ENCODE assay signal across 10 cellular contexts in genomic region chr1:11073398-11073797, GRCh38. TPM values are rescaled to one million over a fixed set of nuclear protein-coding genes. Genes with fewer than 3 reads are reported as not detected.
A peak's percentile ranks its signal among the peaks of the same experiment; 100 is the strongest.
DNase-seq lines count a peak whose midpoint lies in the region; ATAC-seq, FAIRE-seq and TF ChIP-seq lines count a peak whose summit lies in the region.
"Not testable (repeated sequence)": the region's sequence is repeated elsewhere in the genome, so short reads cannot be mapped to it uniquely, and the experiment has no call there.
"Had no signal": no experiment of that assay in that cellular context is flagged by ENCODE, and none has a peak within 500 bp of the region (broad histone marks: within the 10 kb centered on the region; RNA-seq: fewer than 3 reads in every experiment).

No MANE protein-coding gene starts in this region.

- intact Hi-C loops in GM12878 (cut with micrococcal nuclease; ENCODE audit: unreplicated experiment): not testable (repeated sequence)

- POLR2A ChIA-PET in GM12878 (lab: Charles Lee): interaction anchor here (0.6 kb wide), 1 partner anchor 87 kb away, joined by 3 read pairs; no protein-coding TSS in a partner anchor

- not testable (repeated sequence) for FAIRE-seq in GM12878 (lab: Jason Lieb, UNC)

- not testable (repeated sequence) for TF ChIP-seq CTCF in C4-2B (conservative IDR thresholded peaks at IDR 0.05); GM12865 (IDR thresholded peaks at IDR 0.05; ENCODE audit: insufficient read depth, low read depth, low read length, missing control alignments); VCaP (conservative IDR thresholded peaks at IDR 0.05); GM12878 (IDR thresholded peaks at IDR 0.05 in 2 of 3, conservative IDR thresholded peaks at IDR 0.05 in 1 of 3; ENCODE audit: control insufficient read depth in 2 of 3, extremely low read depth in 1 of 3, insufficient read depth in 1 of 3, low read depth in 3 of 3, low read length in 3 of 3)

- H3K79me2 ChIP-seq in GM12878 (ENCODE audit: control insufficient read depth, insufficient read depth, low read length): not testable (repeated sequence)

- in situ Hi-C loops in GM12878 (cut with MboI): not testable (repeated sequence)

- H3K4me3 Mint-ChIP-seq in activated T-cell treated with anti-CD3 and anti-CD28 coated beads, Interleukin-2, amount 50 U/mL, for 24 hours; stimulated activated effector memory CD8-positive, alpha-beta T cell treated with anti-CD3 and anti-CD28 coated beads, Interleukin-12 subunit alpha, Interleukin-12 subunit beta, amount 100 ng/mL, for 72 hours: not testable (repeated sequence)

- not testable (repeated sequence) for H3K9me3 Mint-ChIP-seq in activated T-cell treated with anti-CD3 and anti-CD28 coated beads, Interleukin-2, amount 50 U/mL, for 24 hours; stimulated activated effector memory CD8-positive, alpha-beta T cell treated with anti-CD3 and anti-CD28 coated beads, Interleukin-12 subunit alpha, Interleukin-12 subunit beta, amount 100 ng/mL, for 72 hours

- H3K27me3 ChIP-seq in GM12878 (replicated peaks in 1 of 2; ENCODE audit: control insufficient read depth in 2 of 2, insufficient read depth in 2 of 2, low read length in 1 of 2): not testable (repeated sequence)

- not testable (repeated sequence) for H3K9me3 ChIP-seq in GM12878 (replicated peaks; ENCODE audit: control insufficient read depth, insufficient read depth, low read length)

- DNase-seq in GM12865 (ENCODE audit: low read depth): peak; percentile 66
- DNase-seq in activated T-cell treated with anti-CD3 and anti-CD28 coated beads, Interleukin-2, amount 50 U/mL, for 24 hours; GM12878 (ENCODE audit: low read depth, low spot score); stimulated activated effector memory CD8-positive, alpha-beta T cell treated with anti-CD3 and anti-CD28 coated beads, Interleukin-12 subunit alpha, Interleukin-12 subunit beta, amount 100 ng/mL, for 72 hours (ENCODE audit: low spot score in 2 of 2): not testable (repeated sequence)

- peaks cover 32 to 35% of the 10 kb centered on the region in 2 experiments for H3K36me3 ChIP-seq in GM12878 (ENCODE audit: control insufficient read depth in 2 of 2, insufficient read depth in 2 of 2, low read length in 1 of 2)

- H3K4me3 ChIP-seq in GM12865 (ENCODE audit: low read depth, low read length); GM12878: not testable (repeated sequence)

- H3K27ac ChIP-seq in C4-2B (peak overlapping the region; percentile 61), VCaP (peak overlapping the region; percentile 56), GM12878 (ENCODE audit: control insufficient read depth, insufficient read depth) (peak overlapping the region; percentile 62)

- CTCF ChIA-PET in GM12878 (lab: Yijun Ruan, JAX): interaction anchor here (0.9 to 6.3 kb wide), 6 partner anchors 10 to 579 kb away, joined by 3 to 57 read pairs (median 4); no protein-coding TSS in a partner anchor

- not testable (repeated sequence) for TF ChIP-seq EP300 in GM12878 (IDR thresholded peaks at IDR 0.05; ENCODE audit: borderline replicate concordance in 1 of 2, control insufficient read depth in 1 of 2, low read depth in 2 of 2, low read length in 2 of 2)

- not testable (repeated sequence) for BruUV-seq in GM12878 (replicated peaks; lab: Mats Ljungman, UMichigan)

- ATAC-seq in HG02610 (IDR thresholded peaks at IDR 0.05; ENCODE audit: unreplicated experiment): peak; percentile 56
- peak; percentile 90 for ATAC-seq in GM12878
- ATAC-seq in stimulated activated effector memory CD8-positive, alpha-beta T cell treated with anti-CD3 and anti-CD28 coated beads, Interleukin-12 subunit alpha, Interleukin-12 subunit beta, amount 100 ng/mL, for 72 hours: peak; percentile 76

- peaks cover 94% of the 10 kb centered on the region for H3K36me3 Mint-ChIP-seq in activated T-cell treated with anti-CD3 and anti-CD28 coated beads, Interleukin-2, amount 50 U/mL, for 24 hours (ENCODE audit: low read depth)
- H3K36me3 Mint-ChIP-seq in stimulated activated effector memory CD8-positive, alpha-beta T cell treated with anti-CD3 and anti-CD28 coated beads, Interleukin-12 subunit alpha, Interleukin-12 subunit beta, amount 100 ng/mL, for 72 hours: peaks cover 100% of the 10 kb centered on the region

- not testable (repeated sequence) for H4K20me1 ChIP-seq in GM12878 (ENCODE audit: control insufficient read depth, insufficient read depth)

- not testable (repeated sequence) for TF ChIP-seq POLR2A in GM12878 (IDR thresholded peaks at IDR 0.05; ENCODE audit: low read depth, low read length)

- WGBS in GM12878 (ENCODE audit: insufficient coverage, insufficient replicate concordance, low lambda C conversion rate, missing lambda C conversion rate): 5% methylated on average over 7 of the region's 7 CpGs

- SMC1A ChIA-PET in GM12878 (lab: Charles Lee; ENCODE audit: uncharacterized antibody, unreplicated experiment): interaction anchor here (0.7 to 2.7 kb wide), 4 partner anchors 13 to 35 kb away, joined by 3 to 35 read pairs (median 8); partner anchors contain the start of gene EXOSC10

- RAD21 ChIA-PET in GM12878 (lab: Charles Lee; ENCODE audit: unreplicated experiment): interaction anchor here (4.6 kb wide), 1 partner anchor 36 kb away, joined by 52 read pairs; no protein-coding TSS in a partner anchor

- peak overlapping the region; percentile 44 for H3K27ac Mint-ChIP-seq in activated T-cell treated with anti-CD3 and anti-CD28 coated beads, Interleukin-2, amount 50 U/mL, for 24 hours
- H3K27ac Mint-ChIP-seq in stimulated activated effector memory CD8-positive, alpha-beta T cell treated with anti-CD3 and anti-CD28 coated beads, Interleukin-12 subunit alpha, Interleukin-12 subunit beta, amount 100 ng/mL, for 72 hours: peak overlapping the region; percentile 72

- H3K4me2 ChIP-seq in GM12878 (ENCODE audit: control insufficient read depth, insufficient read depth): not testable (repeated sequence)

- not testable (repeated sequence) for TF ChIP-seq RAD21 in GM12878 (IDR thresholded peaks at IDR 0.05; ENCODE audit: insufficient read depth, low read depth, low read length)

- not testable (repeated sequence) for H3K9ac ChIP-seq in GM12878 (ENCODE audit: control insufficient read depth, insufficient read depth, low read length)

- H3K4me1 ChIP-seq in GM12878 (ENCODE audit: control insufficient read depth, insufficient read depth, low read length): peaks cover 13% of the 10 kb centered on the region

- H2AFZ ChIP-seq in GM12878 (ENCODE audit: control insufficient read depth, low read depth, low read length): not testable (repeated sequence)

- peaks cover 17% of the 10 kb centered on the region for H3K4me1 Mint-ChIP-seq in activated T-cell treated with anti-CD3 and anti-CD28 coated beads, Interleukin-2, amount 50 U/mL, for 24 hours (ENCODE audit: low read depth)
- peaks cover 17% of the 10 kb centered on the region for H3K4me1 Mint-ChIP-seq in stimulated activated effector memory CD8-positive, alpha-beta T cell treated with anti-CD3 and anti-CD28 coated beads, Interleukin-12 subunit alpha, Interleukin-12 subunit beta, amount 100 ng/mL, for 72 hours

- H3K27me3 Mint-ChIP-seq in activated T-cell treated with anti-CD3 and anti-CD28 coated beads, Interleukin-2, amount 50 U/mL, for 24 hours: not testable (repeated sequence)

RNA-seq across cellular contexts. Expression of gene SRM, which starts 13.6 kb away (rescaled TPM):
- 17.2 and 20.5 TPM in 2 replicates for total RNA-seq in GM12878 (2013; cell fraction: nucleolus; rRNA removed)
- total RNA-seq in GM12878 (2014; rRNA removed) (49.9 and 81.2 TPM in 2 replicates), GM12878 (2014; rRNA removed; fragmentation: Illumina TruSeq; extraction: Trizol) (40.6 and 43.0 TPM in 2 replicates), GM12878 (2021) (249 and 255 TPM in 2 replicates)
- polyA plus RNA-seq in GM12878 (2011; ENCODE audit: low read depth): 48.6 TPM
- polyA plus RNA-seq in GM12878 (2011; rRNA removed) (11.0 and 22.2 TPM in 2 replicates), GM12878 (2014; fragmentation: Illumina TruSeq; extraction: Trizol) (59.5 and 133 TPM in 2 replicates), GM12878 (2014; fragmentation: Nextera tagmentation; extraction: Ambion mirVana) (10 to 100 TPM; 16.7 to 46.6 TPM), GM12878 (2014; rRNA removed) (142 and 185 TPM in 2 replicates), GM12878 (2016; fragmentation: Nextera tagmentation; extraction: Ambion mirVana) (100 to 1,000 TPM in 1 of 2 experiments, 10 to 100 TPM in 1; 81.1 to 155 TPM)
- 70.7 and 73.8 TPM in 2 replicates for polyA plus RNA-seq in GM12878 (2011; cell fraction: cytosol; rRNA removed)
- polyA plus RNA-seq in GM12878 (2011; cell fraction: nucleus; rRNA removed): 44.6 and 69.9 TPM in 2 replicates
- polyA plus RNA-seq in GM12878 (2012): 130 and 136 TPM in 2 replicates
- 40.4 and 67.7 TPM in 2 replicates for polyA minus RNA-seq in GM12878 (2011; rRNA and poly(A)+ RNA removed)
- polyA minus RNA-seq in GM12878 (2011; cell fraction: cytosol; rRNA and poly(A)+ RNA removed): 56.3 and 73.1 TPM in 2 replicates
- 15.0 and 34.0 TPM in 2 replicates for polyA minus RNA-seq in GM12878 (2011; cell fraction: nucleus; rRNA and poly(A)+ RNA removed)

RNA-seq across cellular contexts. Expression of gene EXOSC10, which starts 26.3 kb away (rescaled TPM):
- total RNA-seq in GM12878 (2013; cell fraction: nucleolus; rRNA removed): 139 and 147 TPM in 2 replicates
- total RNA-seq in GM12878 (2014; rRNA removed): 70.3 and 81.2 TPM in 2 replicates
- 54.3 and 58.3 TPM in 2 replicates for total RNA-seq in GM12878 (2014; rRNA removed; fragmentation: Illumina TruSeq; extraction: Trizol)
- 60.0 and 62.5 TPM in 2 replicates for total RNA-seq in GM12878 (2021)
- 31.0 TPM for polyA plus RNA-seq in GM12878 (2011; ENCODE audit: low read depth)
- 52.8 and 60.4 TPM in 2 replicates for polyA plus RNA-seq in GM12878 (2011; rRNA removed)
- 60.7 and 64.8 TPM in 2 replicates for polyA plus RNA-seq in GM12878 (2011; cell fraction: cytosol; rRNA removed)
- polyA plus RNA-seq in GM12878 (2011; cell fraction: nucleus; rRNA removed): 155 and 161 TPM in 2 replicates
- polyA plus RNA-seq in GM12878 (2012): 41.6 and 44.9 TPM in 2 replicates
- 75.6 and 78.9 TPM in 2 replicates for polyA plus RNA-seq in GM12878 (2014; fragmentation: Illumina TruSeq; extraction: Trizol)
- 10 to 100 TPM; 16.2 to 16.7 TPM for polyA plus RNA-seq in GM12878 (2014; fragmentation: Nextera tagmentation; extraction: Ambion mirVana)
- polyA plus RNA-seq in GM12878 (2014; rRNA removed): 70.7 and 76.0 TPM in 2 replicates
- 10 to 100 TPM; 78.6 to 86.5 TPM for polyA plus RNA-seq in GM12878 (2016; fragmentation: Nextera tagmentation; extraction: Ambion mirVana)
- polyA minus RNA-seq in GM12878 (2011; rRNA and poly(A)+ RNA removed): 62.0 and 63.1 TPM in 2 replicates
- 15.4 and 19.5 TPM in 2 replicates for polyA minus RNA-seq in GM12878 (2011; cell fraction: cytosol; rRNA and poly(A)+ RNA removed)
- 39.3 and 59.6 TPM in 2 replicates for polyA minus RNA-seq in GM12878 (2011; cell fraction: nucleus; rRNA and poly(A)+ RNA removed)

RNA-seq across cellular contexts. Expression of gene MASP2, which starts 26.4 kb away (rescaled TPM):
- total RNA-seq in GM12878 (2013; cell fraction: nucleolus; rRNA removed): 0.25 TPM in 1 of 2 replicates, not detected in the other
- total RNA-seq in GM12878 (2014; rRNA removed): 0.05 TPM in 1 of 2 replicates, not detected in the other
- 0.04 TPM in 1 of 2 replicates, not detected in the other for total RNA-seq in GM12878 (2014; rRNA removed; fragmentation: Illumina TruSeq; extraction: Trizol)
- total RNA-seq in GM12878 (2021): not detected in 2 replicates
- 5.6 TPM for polyA plus RNA-seq in GM12878 (2011; ENCODE audit: low read depth)
- not detected in 2 replicates for polyA plus RNA-seq in GM12878 (2011; rRNA removed)
- not detected in 2 replicates for polyA plus RNA-seq in GM12878 (2011; cell fraction: cytosol; rRNA removed)
- not detected in 2 replicates for polyA plus RNA-seq in GM12878 (2011; cell fraction: nucleus; rRNA removed)
- polyA plus RNA-seq in GM12878 (2012): 2.0 and 5.9 TPM in 2 replicates
- not detected in 2 replicates for polyA plus RNA-seq in GM12878 (2014; fragmentation: Illumina TruSeq; extraction: Trizol)
- under 1 TPM in 1 of 2 experiments, not detected in 1; 0.06 TPM for polyA plus RNA-seq in GM12878 (2014; fragmentation: Nextera tagmentation; extraction: Ambion mirVana)
- polyA plus RNA-seq in GM12878 (2014; rRNA removed): not detected in 2 replicates
- polyA plus RNA-seq in GM12878 (2016; fragmentation: Nextera tagmentation; extraction: Ambion mirVana): under 1 TPM in 1 of 2 experiments, not detected in 1; 0.21 TPM
- polyA minus RNA-seq in GM12878 (2011; rRNA and poly(A)+ RNA removed): not detected in 2 replicates
- not detected in 2 replicates for polyA minus RNA-seq in GM12878 (2011; cell fraction: cytosol; rRNA and poly(A)+ RNA removed)
- not detected in 2 replicates for polyA minus RNA-seq in GM12878 (2011; cell fraction: nucleus; rRNA and poly(A)+ RNA removed)
- total RNA-seq: GM23248 had no signal
- polyA plus RNA-seq: BJ; CD8-positive, alpha-beta memory T cell had no signal
